ENCODE assay signal across 8 cellular contexts in genomic region chr14:45133683-45134050, GRCh38. TPM values are rescaled to one million over a fixed set of nuclear protein-coding genes. Genes with fewer than 3 reads are reported as not detected.
DNase-seq lines count a peak whose midpoint lies in the region; ATAC-seq, FAIRE-seq and TF ChIP-seq lines count a peak whose summit lies in the region.

No MANE protein-coding gene starts in this region.

- peak overlapping the region; percentile 81 for H3K4me2 ChIP-seq in OCI-LY1 (ENCODE audit: low read length)
- H3K4me2 ChIP-seq in endothelial cell of umbilical vein (ENCODE audit: insufficient read depth, low read length), result peak overlapping the region; percentile 99

- POLR2A ChIA-PET in endothelial cell of umbilical vein (lab: Charles Lee), result interaction anchor here (1.1 kb wide), 1 partner anchor 21 kb away, joined by 4 read pairs; no protein-coding TSS in a partner anchor

- no peaks in the 10 kb centered on the region for H3K9me1 ChIP-seq in endothelial cell of umbilical vein (replicated peaks; ENCODE audit: control insufficient read depth, extremely low read depth, insufficient read depth, low read length)

- dilution Hi-C loops in endothelial cell of umbilical vein (cut with MboI; ENCODE audit: extremely low pct_ligation_motif_present, low sequenced_read_pairs), result no loop called here

- intact Hi-C loops in CD14-positive monocyte (cut with micrococcal nuclease) (loop anchor here (2.0 to 5.0 kb wide), 4 partner anchors 51 to 236 kb away; partner anchors contain the start of genes MIS18BP1 (in 2 of the 2), PRPF39 (in 1 of the 2) and TOGARAM1 (in 1 of the 2)), endothelial cell of umbilical vein (cut with micrococcal nuclease) (loop anchor here (1.0 to 2.0 kb wide), 7 partner anchors 21 to 236 kb away; partner anchors contain the start of genes MIS18BP1, PRPF39 and TOGARAM1)

- H3K9ac ChIP-seq in OCI-LY1 (ENCODE audit: low read length) (peak overlapping the region; percentile 94), endothelial cell of umbilical vein (replicated peaks; ENCODE audit: extremely low read depth, insufficient read depth, low read length) (peak overlapping the region; percentile 94)

- H3K9me3 Mint-ChIP-seq in CD14-positive monocyte (peaks cover 0 to 2% (median 0%) of the 10 kb centered on the region in 7 donors), nephron progenitor cell (no peaks in the 10 kb centered on the region)

- no peaks in the 10 kb centered on the region for H3K9me2 ChIP-seq in OCI-LY1 (ENCODE audit: low read depth, low read length)

- peak overlapping the region; percentile 98 to 99 for H3K4me3 Mint-ChIP-seq in CD14-positive monocyte
- peak overlapping the region; percentile 99 for H3K4me3 Mint-ChIP-seq in nephron progenitor cell

- TF ChIP-seq CTCF in CD14-positive monocyte (IDR thresholded peaks at IDR 0.05), result no peak
- TF ChIP-seq CTCF in OCI-LY1 (IDR thresholded peaks at IDR 0.05; ENCODE audit: low read length), result no peak
- TF ChIP-seq CTCF in endothelial cell of umbilical vein (IDR thresholded peaks at IDR 0.05; ENCODE audit: extremely low read depth in 1 of 2, insufficient read depth in 1 of 2, low read depth in 1 of 2, low read length in 2 of 2), result no peak
- no peak for TF ChIP-seq CTCF in nephron progenitor cell (IDR thresholded peaks at IDR 0.05)

- H3K36me3 Mint-ChIP-seq in CD14-positive monocyte (peaks cover 2 to 3% of the 10 kb centered on the region in 2 donors), nephron progenitor cell (ENCODE audit: low read depth) (no peaks in the 10 kb centered on the region)

- BruUV-seq in endothelial cell of umbilical vein (replicated peaks; lab: Mats Ljungman, UMichigan), result no TSS peak

- H3K4me1 Mint-ChIP-seq in CD14-positive monocyte, result peaks cover 28% of the 10 kb centered on the region
- peaks cover 39% of the 10 kb centered on the region for H3K4me1 Mint-ChIP-seq in nephron progenitor cell

- H3K27me3 ChIP-seq in OCI-LY1 (ENCODE audit: insufficient read depth, low read length) (no peaks in the 10 kb centered on the region), endothelial cell of umbilical vein (ENCODE audit: control insufficient read depth in 2 of 2, insufficient read depth in 2 of 2, low read length in 2 of 2) (no peaks in the 10 kb centered on the region)

- TF ChIP-seq POLR2A in endothelial cell of umbilical vein (IDR thresholded peaks at IDR 0.05; ENCODE audit: low read depth, low read length), result no peak

- H3K36me3 ChIP-seq in OCI-LY1 (ENCODE audit: insufficient read depth, low read length), result peaks cover 6% of the 10 kb centered on the region; the same call in 1 of the 2 replicates
- peaks cover 0 to 4% of the 10 kb centered on the region in 2 experiments for H3K36me3 ChIP-seq in endothelial cell of umbilical vein (ENCODE audit: control insufficient read depth in 2 of 2, extremely low read depth in 1 of 2, insufficient read depth in 2 of 2, low read length in 2 of 2)

- FAIRE-seq in endothelial cell of umbilical vein (lab: Jason Lieb, UNC), result peak; percentile 21

- no peaks in the 10 kb centered on the region for H4K20me1 ChIP-seq in OCI-LY1 (ENCODE audit: insufficient read depth, low read length)
- peaks cover 5% of the 10 kb centered on the region for H4K20me1 ChIP-seq in endothelial cell of umbilical vein (replicated peaks; ENCODE audit: control insufficient read depth, extremely low read depth, insufficient read depth, low read length)

- no peak for ATAC-seq in HG02973 (IDR thresholded peaks at IDR 0.05; ENCODE audit: unreplicated experiment)
- ATAC-seq in GM18858 (IDR thresholded peaks at IDR 0.05; ENCODE audit: unreplicated experiment), result no peak

- H2AFZ ChIP-seq in OCI-LY1 (ENCODE audit: low read length) (no peak overlapping the region), endothelial cell of umbilical vein (ENCODE audit: low read depth, low read length) (peak overlapping the region; percentile 15)

- peak overlapping the region; percentile 92 to 98 (median 97) for H3K27ac Mint-ChIP-seq in CD14-positive monocyte
- H3K27ac Mint-ChIP-seq in nephron progenitor cell, result peak overlapping the region; percentile 100

- H3K9me3 ChIP-seq in OCI-LY1 (ENCODE audit: low read length) (no peaks in the 10 kb centered on the region), endothelial cell of umbilical vein (replicated peaks; ENCODE audit: control insufficient read depth, insufficient read depth, low read length) (no peaks in the 10 kb centered on the region)

- H3K27ac ChIP-seq in OCI-LY1 (ENCODE audit: low read depth, low read length, poor library complexity, severe bottlenecking) (peak overlapping the region; percentile 62), endothelial cell of umbilical vein (ENCODE audit: insufficient read depth, low read depth, low read length) (peak overlapping the region; percentile 61)

- H3F3A ChIP-seq in OCI-LY1 (ENCODE audit: insufficient read depth, low read length), result no peaks in the 10 kb centered on the region

- H3K4me3 ChIP-seq in OCI-LY1 (ENCODE audit: low read depth, low read length, poor library complexity, severe bottlenecking), result peak overlapping the region; percentile 92
- peak overlapping the region; percentile 78 to 90 (median 84) for H3K4me3 ChIP-seq in endothelial cell of umbilical vein (replicated peaks in 1 of 3; ENCODE audit: insufficient read depth in 1 of 3, low read depth in 1 of 3, low read length in 3 of 3)

- H3K4me1 ChIP-seq in OCI-LY1 (ENCODE audit: insufficient read depth, low read length, severe bottlenecking) (peaks cover 44% of the 10 kb centered on the region), endothelial cell of umbilical vein (ENCODE audit: control insufficient read depth, extremely low read depth, insufficient read depth, low read length) (peaks cover 20% of the 10 kb centered on the region)

- H3K79me2 ChIP-seq in OCI-LY1 (ENCODE audit: insufficient read depth, low read length) (peaks cover 35% of the 10 kb centered on the region), endothelial cell of umbilical vein (ENCODE audit: control insufficient read depth, insufficient read depth, low read length) (peaks cover 64% of the 10 kb centered on the region)

- DNase-seq in CD14-positive monocyte (ENCODE audit: low spot score), result no peak
- no peak for DNase-seq in endothelial cell of umbilical vein (ENCODE audit: low read depth, low spot score)
- no peak for DNase-seq in nephron progenitor cell
- no peak for DNase-seq in hippocampal formation (lab: John Stamatoyannopoulos, UW)
- DNase-seq in NCI-H2196 (lab: John Stamatoyannopoulos, UW; ENCODE audit: unreplicated experiment), result no peak

- H3K27me3 Mint-ChIP-seq in CD14-positive monocyte (ENCODE audit: low read depth in 3 of 3) (no peaks in the 10 kb centered on the region), nephron progenitor cell (ENCODE audit: low read depth, poor library complexity) (peaks cover 3% of the 10 kb centered on the region)

- CTCF ChIA-PET in endothelial cell of umbilical vein (lab: Charles Lee), result interaction anchor here (0.8 to 3.3 kb wide), 6 partner anchors 20 to 172 kb away, joined by 3 to 31 read pairs (median 4); partner anchors contain the start of genes KLHL28 and MIS18BP1

TF ChIP-seq in endothelial cell of umbilical vein, 7 proteins besides CTCF, POLR2A, EP300 and RAD21:
- no peak for TF ChIP-seq POLR2AphosphoS5 (IDR thresholded peaks at IDR 0.05; ENCODE audit: insufficient read depth, low read depth, low read length)
- TF ChIP-seq MYC (IDR thresholded peaks at IDR 0.05; ENCODE audit: low read depth, low read length), result no peak
- TF ChIP-seq GATA2 (IDR thresholded peaks at IDR 0.05; ENCODE audit: insufficient read depth, insufficient read length, low read depth, low read length), result no peak
- no peak for TF ChIP-seq EZH2 (IDR thresholded peaks at IDR 0.05; ENCODE audit: borderline replicate concordance, low read depth, low read length, severe bottlenecking)
- TF ChIP-seq FOS (IDR thresholded peaks at IDR 0.05; ENCODE audit: borderline replicate concordance, insufficient read depth, low read length), result no peak
- no peak for TF ChIP-seq MAX (IDR thresholded peaks at IDR 0.05; ENCODE audit: insufficient read depth, insufficient read length)
- TF ChIP-seq JUN (IDR thresholded peaks at IDR 0.05; ENCODE audit: borderline replicate concordance, insufficient read depth, insufficient read length, low read depth), result no peak

RNA-seq across cellular contexts. Expression of gene FKBP3, which starts 0.6 kb away (rescaled TPM):
- polyA plus RNA-seq in CD14-positive monocyte (10 to 100 TPM; 42.5 to 50.3 TPM), endothelial cell of umbilical vein (14.0 and 23.2 TPM in 2 replicates)
- 88.2 and 92.9 TPM in 2 replicates for total RNA-seq in endothelial cell of umbilical vein
- 42.3 and 46.9 TPM in 2 replicates for polyA plus RNA-seq in endothelial cell of umbilical vein (2011; cell fraction: cytosol; rRNA removed)
- 42.6 and 68.3 TPM in 2 replicates for polyA plus RNA-seq in endothelial cell of umbilical vein (2011; cell fraction: nucleus; rRNA removed)
- 110 and 119 TPM in 2 replicates for polyA plus RNA-seq in endothelial cell of umbilical vein (2012)
- 6.5 and 13.0 TPM in 2 replicates for polyA minus RNA-seq in endothelial cell of umbilical vein
- polyA minus RNA-seq in endothelial cell of umbilical vein (2011; cell fraction: cytosol; rRNA and poly(A)+ RNA removed), result 13.8 TPM
- 7.4 and 14.5 TPM in 2 replicates for polyA minus RNA-seq in endothelial cell of umbilical vein (2011; cell fraction: nucleus; rRNA and poly(A)+ RNA removed)

RNA-seq across cellular contexts. Expression of gene FANCM, which starts 2.1 kb away (rescaled TPM):
- polyA plus RNA-seq in CD14-positive monocyte (1 to 10 TPM in 1 of 2 donors, under 1 TPM in 1; 0.66 to 1.6 TPM), endothelial cell of umbilical vein (2.2 and 2.5 TPM in 2 replicates)
- 13.7 TPM in 2 replicates for total RNA-seq in endothelial cell of umbilical vein
- 3.0 and 3.2 TPM in 2 replicates for polyA plus RNA-seq in endothelial cell of umbilical vein (2011; cell fraction: cytosol; rRNA removed)
- 11.8 and 12.7 TPM in 2 replicates for polyA plus RNA-seq in endothelial cell of umbilical vein (2011; cell fraction: nucleus; rRNA removed)
- polyA plus RNA-seq in endothelial cell of umbilical vein (2012), result 4.2 and 6.0 TPM in 2 replicates
- polyA minus RNA-seq in endothelial cell of umbilical vein, result 9.0 and 14.2 TPM in 2 replicates
- 8.2 TPM for polyA minus RNA-seq in endothelial cell of umbilical vein (2011; cell fraction: cytosol; rRNA and poly(A)+ RNA removed)
- 16.6 and 18.1 TPM in 2 replicates for polyA minus RNA-seq in endothelial cell of umbilical vein (2011; cell fraction: nucleus; rRNA and poly(A)+ RNA removed)

RNA-seq across cellular contexts. Expression of gene PRPF39, which starts 49.8 kb away (rescaled TPM):
- polyA plus RNA-seq in CD14-positive monocyte, result 1 to 10 TPM; 3.3 to 5.4 TPM
- total RNA-seq in endothelial cell of umbilical vein, result 36.3 and 44.4 TPM in 2 replicates
- polyA plus RNA-seq in endothelial cell of umbilical vein, result 22.4 and 24.8 TPM in 2 replicates
- polyA plus RNA-seq in endothelial cell of umbilical vein (2011; cell fraction: cytosol; rRNA removed), result 11.0 and 14.1 TPM in 2 replicates
- 205 and 228 TPM in 2 replicates for polyA plus RNA-seq in endothelial cell of umbilical vein (2011; cell fraction: nucleus; rRNA removed)
- 20.4 and 23.6 TPM in 2 replicates for polyA plus RNA-seq in endothelial cell of umbilical vein (2012)
- 102 and 131 TPM in 2 replicates for polyA minus RNA-seq in endothelial cell of umbilical vein
- polyA minus RNA-seq in endothelial cell of umbilical vein (2011; cell fraction: cytosol; rRNA and poly(A)+ RNA removed), result 11.9 TPM
- polyA minus RNA-seq in endothelial cell of umbilical vein (2011; cell fraction: nucleus; rRNA and poly(A)+ RNA removed), result 109 and 180 TPM in 2 replicates
